Comparison of ENCODE assay signal across 1 cellular context in genomic region chr2:231464576-231465540, GRCh38.
TF ChIP-seq lines count a peak whose summit lies in the region.

No MANE protein-coding gene starts in this region.

TF ChIP-seq in GM12878, 131 proteins besides CTCF, POLR2A, EP300 and RAD21 (continued from another document and continues in another):
- TF ChIP-seq BMI1 (IDR thresholded peaks at IDR 0.05; ENCODE audit: borderline replicate concordance) (no peak), SMC3 (IDR thresholded peaks at IDR 0.05; ENCODE audit: borderline replicate concordance, low read length) (no peak), BACH1 (IDR thresholded peaks at IDR 0.05; ENCODE audit: borderline replicate concordance) (no peak; the same call in 1 of the 2 replicates), MLLT1 (IDR thresholded peaks at IDR 0.05) (no peak), RB1 (IDR thresholded peaks at IDR 0.05; ENCODE audit: borderline replicate concordance) (peak; percentile 87; the same call in 1 of the 2 replicates), CHD4 (IDR thresholded peaks at IDR 0.05) (no peak), SMAD1 (IDR thresholded peaks at IDR 0.05; ENCODE audit: low read depth, partially characterized antibody) (peak; percentile 20), MEF2B (IDR thresholded peaks at IDR 0.05; ENCODE audit: partially characterized antibody, poor library complexity, severe bottlenecking) (no peak), SUPT20H (IDR thresholded peaks at IDR 0.05; ENCODE audit: borderline replicate concordance, control insufficient read depth, low read depth, low read length) (no peak), HCFC1 (IDR thresholded peaks at IDR 0.05; ENCODE audit: low read length) (no peak), SKIL (IDR thresholded peaks at IDR 0.05; ENCODE audit: low read depth, poor library complexity, severe bottlenecking) (no peak), CHD1 (IDR thresholded peaks at IDR 0.05; ENCODE audit: low read depth, low read length) (no peak), BRCA1 (IDR thresholded peaks at IDR 0.05; ENCODE audit: low read depth, low read length) (no peak), RBBP5 (conservative IDR thresholded peaks at IDR 0.05) (no peak), ZNF217 (IDR thresholded peaks at IDR 0.05) (no peak), HDGF (IDR thresholded peaks at IDR 0.05) (no peak), CUX1 (IDR thresholded peaks at IDR 0.05; ENCODE audit: insufficient replicate concordance, low read depth, low read length) (no peak), BCL3 (IDR thresholded peaks at IDR 0.05; ENCODE audit: borderline replicate concordance, insufficient read depth, low read depth, low read length, poor library complexity, severe bottlenecking) (no peak), RFX5 (IDR thresholded peaks at IDR 0.05; ENCODE audit: low read depth, low read length) (no peak), CEBPZ (IDR thresholded peaks at IDR 0.05; ENCODE audit: low read depth, low read length) (no peak), YY1 (IDR thresholded peaks at IDR 0.05; ENCODE audit: low read depth, low read length) (no peak), IKZF1 (conservative IDR thresholded peaks at IDR 0.05) (peak; percentile 63), NFXL1 (IDR thresholded peaks at IDR 0.05; ENCODE audit: borderline replicate concordance) (no peak), SREBF1 (IDR thresholded peaks at IDR 0.05; ENCODE audit: low read length) (no peak), MYB (IDR thresholded peaks at IDR 0.05; ENCODE audit: borderline replicate concordance, low read depth, low read length) (no peak), NR2F1 (conservative IDR thresholded peaks at IDR 0.05) (no peak), POLR2AphosphoS2 (IDR thresholded peaks at IDR 0.05; ENCODE audit: low read depth, low read length) (peak; percentile 16; the same call in 1 of the 2 replicates), HDAC6 (IDR thresholded peaks at IDR 0.05; ENCODE audit: unreplicated experiment) (no peak), ASH2L (IDR thresholded peaks at IDR 0.05; ENCODE audit: borderline replicate concordance, low read depth) (no peak), PML (IDR thresholded peaks at IDR 0.05; ENCODE audit: low read length) (no peak; the same call in none of the 2 replicates), MAX (IDR thresholded peaks at IDR 0.05; ENCODE audit: low read depth, low read length) (no peak), MYC (IDR thresholded peaks at IDR 0.05; ENCODE audit: insufficient read depth, insufficient read length, insufficient replicate concordance, low read length, severe bottlenecking) (peak; percentile 25), NRF1 (conservative IDR thresholded peaks at IDR 0.05; ENCODE audit: low read depth, low read length) (no peak; the same call in 1 of the 2 replicates), ATF2 (IDR thresholded peaks at IDR 0.05; ENCODE audit: low read length) (no peak), NFIC (IDR thresholded peaks at IDR 0.05; ENCODE audit: low read depth, low read length) (no peak), ZBTB40 (IDR thresholded peaks at IDR 0.05; ENCODE audit: borderline replicate concordance) (no peak; the same call in 1 of the 2 replicates)
